17 cellular contexts compared by ENCODE assay signal in the genomic region with DNA sequence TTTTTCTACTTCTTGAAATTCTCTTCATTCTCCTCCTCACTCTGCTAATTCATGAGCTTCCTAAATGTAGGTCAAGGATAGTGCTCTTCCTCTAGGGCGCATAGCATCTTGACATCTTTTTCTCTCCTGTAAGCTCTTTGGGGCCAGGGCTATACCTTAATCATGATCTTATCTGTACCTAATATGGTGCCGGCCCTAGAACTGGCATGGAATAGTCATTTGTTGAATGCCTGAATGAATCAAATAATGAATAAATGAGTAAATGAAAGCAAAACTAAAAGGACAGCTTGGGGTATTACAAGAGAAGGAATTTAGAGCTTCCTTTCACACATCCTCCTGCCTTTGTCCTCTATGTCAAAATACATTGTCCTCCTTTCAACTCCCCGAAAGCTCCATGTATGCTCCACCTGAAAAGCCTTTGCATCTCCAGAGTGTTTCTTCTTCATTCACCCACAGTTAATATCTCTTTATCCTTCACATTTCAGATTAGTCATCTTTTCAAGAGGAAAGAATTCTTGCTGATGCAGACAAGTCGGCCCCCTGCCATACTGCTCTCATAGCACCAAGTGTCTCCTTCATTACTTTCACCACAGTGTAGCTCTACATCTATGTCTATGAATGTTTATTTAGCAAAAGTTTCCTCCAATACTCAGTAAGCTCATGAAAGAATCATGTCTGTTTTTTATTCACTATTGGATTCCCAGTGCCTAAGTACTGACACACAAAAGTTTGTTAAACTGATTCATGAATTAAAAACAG. TPM values are rescaled to one million over a fixed set of nuclear protein-coding genes. Genes with fewer than 3 reads are reported as not detected.
DNase-seq lines count a peak whose midpoint lies in the region; ATAC-seq and TF ChIP-seq lines count a peak whose summit lies in the region.
"Had no signal": no experiment of that assay in that cellular context is flagged by ENCODE, and none has a peak within 500 bp of the region (broad histone marks: within the 10 kb centered on the region; RNA-seq: fewer than 3 reads in every experiment).

No MANE protein-coding gene starts in this region.

- 0 out of 2 replicates have a peak overlapping the region, but pooled peaks have one; percentile 14 for H2AFZ ChIP-seq in SK-N-SH (ENCODE audit: low read depth)

- TF ChIP-seq CTCF in SK-N-SH (IDR thresholded peaks at IDR 0.05), result no peak
- TF ChIP-seq CTCF in GM13976 (IDR thresholded peaks at IDR 0.05; ENCODE audit: borderline replicate concordance, control extremely low read depth, extremely low read depth, insufficient read depth, missing control alignments), result no peak

- H3K4me3 Mint-ChIP-seq in activated naive CD8-positive, alpha-beta T cell treated with anti-CD3 and anti-CD28 coated beads, Interleukin-2, amount 50 U/mL, for 24 hours, result no peak overlapping the region
- no peak overlapping the region for H3K4me3 Mint-ChIP-seq in activated naive CD8-positive, alpha-beta T cell treated with anti-CD3 and anti-CD28 coated beads for 36 hours
- H3K4me3 Mint-ChIP-seq in stimulated activated naive CD8-positive, alpha-beta T cell treated with anti-CD3 and anti-CD28 coated beads, Interleukin-15, amount 100 ng/mL, for 72 hours, result no peak overlapping the region
- H3K4me3 Mint-ChIP-seq: CD8-positive, alpha-beta T cell had no signal

- no peak overlapping the region for H3K9ac ChIP-seq in SK-N-SH

- no peaks in the 10 kb centered on the region for H3K9me2 ChIP-seq in SK-N-SH

- H3K9me3 ChIP-seq in SK-N-SH, result no peaks in the 10 kb centered on the region

- no peak overlapping the region for H3K27ac Mint-ChIP-seq in activated naive CD8-positive, alpha-beta T cell treated with anti-CD3 and anti-CD28 coated beads, Interleukin-2, amount 50 U/mL, for 24 hours
- H3K27ac Mint-ChIP-seq in activated naive CD8-positive, alpha-beta T cell treated with anti-CD3 and anti-CD28 coated beads for 36 hours, result no peak overlapping the region
- no peak overlapping the region for H3K27ac Mint-ChIP-seq in stimulated activated naive CD8-positive, alpha-beta T cell treated with anti-CD3 and anti-CD28 coated beads, Interleukin-15, amount 100 ng/mL, for 72 hours
- H3K27ac Mint-ChIP-seq: CD8-positive, alpha-beta T cell had no signal

- 75% methylated on average over 4 of the region's 4 CpGs for WGBS in SK-N-SH (ENCODE audit: low lambda C conversion rate)

- no peaks in the 10 kb centered on the region for H3K79me2 ChIP-seq in SK-N-SH (ENCODE audit: insufficient read depth)

- POLR2A ChIA-PET in SK-N-SH (lab: Yijun Ruan, JAX), result no interaction called here

- TF ChIP-seq EP300 in SK-N-SH (IDR thresholded peaks at IDR 0.05; ENCODE audit: borderline replicate concordance in 1 of 2, low read depth in 1 of 2, low read length in 1 of 2), result no peak

- no peak overlapping the region for H3K4me3 ChIP-seq in SK-N-SH (ENCODE audit: low read depth in 2 of 2, low read length in 1 of 2)
- H3K4me3 ChIP-seq: K562 had no signal

- H3K27me3 Mint-ChIP-seq in activated naive CD8-positive, alpha-beta T cell treated with anti-CD3 and anti-CD28 coated beads, Interleukin-2, amount 50 U/mL, for 24 hours, result peaks cover 3% of the 10 kb centered on the region
- no peaks in the 10 kb centered on the region for H3K27me3 Mint-ChIP-seq in activated naive CD8-positive, alpha-beta T cell treated with anti-CD3 and anti-CD28 coated beads for 36 hours
- H3K27me3 Mint-ChIP-seq in stimulated activated naive CD8-positive, alpha-beta T cell treated with anti-CD3 and anti-CD28 coated beads, Interleukin-15, amount 100 ng/mL, for 72 hours, result no peaks in the 10 kb centered on the region

- H3K27ac ChIP-seq in SK-N-SH (ENCODE audit: low read depth in 2 of 2, low read length in 1 of 2) (no peak overlapping the region), caudate nucleus (ENCODE audit: low read depth, low read length) (peak overlapping the region; percentile 14)

- no peak for TF ChIP-seq RAD21 in SK-N-SH (IDR thresholded peaks at IDR 0.05; ENCODE audit: low read length)

- peak; percentile 46 for ATAC-seq in activated naive CD8-positive, alpha-beta T cell treated with anti-CD3 and anti-CD28 coated beads, Interleukin-2, amount 50 U/mL, for 24 hours
- peak; percentile 72 for ATAC-seq in stimulated activated naive CD8-positive, alpha-beta T cell treated with anti-CD3 and anti-CD28 coated beads, Interleukin-15, amount 100 ng/mL, for 72 hours
- no peak for ATAC-seq in GM21381 (IDR thresholded peaks at IDR 0.05; ENCODE audit: unreplicated experiment)
- ATAC-seq: CD8-positive, alpha-beta T cell; K562 had no signal

- H3K27me3 ChIP-seq in SK-N-SH (ENCODE audit: insufficient read depth), result no peaks in the 10 kb centered on the region

- CTCF ChIA-PET in SK-N-SH (lab: Yijun Ruan, JAX), result interaction anchor here (0.8 to 1.5 kb wide), 3 partner anchors 11 to 19 kb away, joined by 3 to 5 read pairs (median 3); no protein-coding TSS in a partner anchor

- H3K9me3 Mint-ChIP-seq in activated naive CD8-positive, alpha-beta T cell treated with anti-CD3 and anti-CD28 coated beads, Interleukin-2, amount 50 U/mL, for 24 hours, result no peaks in the 10 kb centered on the region
- H3K9me3 Mint-ChIP-seq in activated naive CD8-positive, alpha-beta T cell treated with anti-CD3 and anti-CD28 coated beads for 36 hours, result peaks cover 3% of the 10 kb centered on the region
- H3K9me3 Mint-ChIP-seq in stimulated activated naive CD8-positive, alpha-beta T cell treated with anti-CD3 and anti-CD28 coated beads, Interleukin-15, amount 100 ng/mL, for 72 hours, result no peaks in the 10 kb centered on the region
- H3K9me3 Mint-ChIP-seq: CD8-positive, alpha-beta T cell had no signal

- no peaks in the 10 kb centered on the region for H3K36me3 Mint-ChIP-seq in activated naive CD8-positive, alpha-beta T cell treated with anti-CD3 and anti-CD28 coated beads, Interleukin-2, amount 50 U/mL, for 24 hours (ENCODE audit: low read depth)
- H3K36me3 Mint-ChIP-seq in activated naive CD8-positive, alpha-beta T cell treated with anti-CD3 and anti-CD28 coated beads for 36 hours, result no peaks in the 10 kb centered on the region
- H3K36me3 Mint-ChIP-seq: CD8-positive, alpha-beta T cell had no signal

- H3K4me1 Mint-ChIP-seq in activated naive CD8-positive, alpha-beta T cell treated with anti-CD3 and anti-CD28 coated beads, Interleukin-2, amount 50 U/mL, for 24 hours, result peaks cover 11% of the 10 kb centered on the region
- H3K4me1 Mint-ChIP-seq in activated naive CD8-positive, alpha-beta T cell treated with anti-CD3 and anti-CD28 coated beads for 36 hours, result no peaks in the 10 kb centered on the region
- H3K4me1 Mint-ChIP-seq in stimulated activated naive CD8-positive, alpha-beta T cell treated with anti-CD3 and anti-CD28 coated beads, Interleukin-15, amount 100 ng/mL, for 72 hours, result peaks cover 15% of the 10 kb centered on the region

- H3K4me1 ChIP-seq in SK-N-SH (ENCODE audit: control insufficient read depth in 1 of 2, insufficient read depth in 2 of 2, low read depth in 1 of 2, low read length in 1 of 2), result no peaks in the 10 kb centered on the region; a peak in 2 of 4 replicates

- no peak overlapping the region for H3K4me2 ChIP-seq in SK-N-SH

- H3F3A ChIP-seq in SK-N-SH (replicated peaks; ENCODE audit: insufficient read depth), result peaks cover 1% of the 10 kb centered on the region

- H3K36me3 ChIP-seq in SK-N-SH (replicated peaks in 1 of 2; ENCODE audit: control insufficient read depth in 1 of 2, insufficient read depth in 2 of 2, low read length in 1 of 2), result no peaks in the 10 kb centered on the region

- no peaks in the 10 kb centered on the region for H4K20me1 ChIP-seq in SK-N-SH (ENCODE audit: insufficient read depth)

- in situ Hi-C loops in GM13976 (cut with MboI; ENCODE audit: low sequenced_read_pairs, unreplicated experiment), result no loop called here

- DNase-seq in activated naive CD8-positive, alpha-beta T cell treated with anti-CD3 and anti-CD28 coated beads, Interleukin-2, amount 50 U/mL, for 24 hours, result no peak
- DNase-seq in activated naive CD8-positive, alpha-beta T cell treated with anti-CD3 and anti-CD28 coated beads for 36 hours, result no peak
- DNase-seq in SK-N-SH (no peak), caudate nucleus (lab: John Stamatoyannopoulos, UW) (no peak), GM13976 (ENCODE audit: low spot score) (no peak)
- DNase-seq in stimulated activated naive CD8-positive, alpha-beta T cell treated with anti-CD3 and anti-CD28 coated beads, Interleukin-15, amount 100 ng/mL, for 72 hours, result no peak
- DNase-seq: CD8-positive, alpha-beta T cell; DMS79 treated with DMSO at 0.1 percent for 48 hours; GOT3; NCI-H1048; NCI-H1694; NCI-H2227 treated with DMSO at 0.1 percent for 48 hours; NCI-H524; SHP77 had no signal

TF ChIP-seq in SK-N-SH, 30 proteins besides CTCF, POLR2A, EP300 and RAD21:
- TF ChIP-seq TEAD4 (IDR thresholded peaks at IDR 0.05; ENCODE audit: borderline replicate concordance, insufficient read depth) (no peak), CHD2 (IDR thresholded peaks at IDR 0.05; ENCODE audit: low read length, partially characterized antibody) (no peak), RFX5 (IDR thresholded peaks at IDR 0.05; ENCODE audit: low read length) (no peak), FOXM1 (IDR thresholded peaks at IDR 0.05; ENCODE audit: low read depth) (no peak), JUND (IDR thresholded peaks at IDR 0.05) (no peak), RCOR1 (IDR thresholded peaks at IDR 0.05; ENCODE audit: low read length) (no peak)
- TF ChIP-seq, protein P1, sequence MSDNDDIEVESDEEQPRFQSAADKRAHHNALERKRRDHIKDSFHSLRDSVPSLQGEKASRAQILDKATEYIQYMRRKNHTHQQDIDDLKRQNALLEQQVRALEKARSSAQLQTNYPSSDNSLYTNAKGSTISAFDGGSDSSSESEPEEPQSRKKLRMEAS (IDR thresholded peaks at IDR 0.05; ENCODE audit: low read depth), result no peak

RNA-seq across cellular contexts. Expression of a gene that starts 16.4 kb away (rescaled TPM):
- total RNA-seq in activated naive CD8-positive, alpha-beta T cell treated with anti-CD3 and anti-CD28 coated beads for 36 hours, result under 1 TPM; 0.19 to 0.30 TPM
- polyA plus RNA-seq in SK-N-SH (2012; rRNA removed), result 11.4 and 11.9 TPM in 2 replicates
- polyA plus RNA-seq in SK-N-SH (2012; cell fraction: cytosol; rRNA removed), result 13.4 and 13.7 TPM in 2 replicates
- polyA plus RNA-seq in SK-N-SH (2012; cell fraction: nucleus; rRNA removed), result 5.4 and 8.3 TPM in 2 replicates
- total RNA-seq: G401, K562 had no signal
- polyA plus RNA-seq: K562 had no signal
